Comparison of ENCODE assay signal across 1 cellular context in genomic region chr16:74999683-75000480, GRCh38.
TF ChIP-seq lines count a peak whose summit lies in the region.

No MANE protein-coding gene starts in this region.

TF ChIP-seq in HepG2, 621 proteins besides CTCF, POLR2A, EP300 and RAD21 (continued from another document and continues in another):
- TF ChIP-seq ZNF407 (CRISPR knock-in tag; IDR thresholded peaks at IDR 0.05; ENCODE audit: not compliant biosample characterization), result no peak
- TF ChIP-seq, protein P1, sequence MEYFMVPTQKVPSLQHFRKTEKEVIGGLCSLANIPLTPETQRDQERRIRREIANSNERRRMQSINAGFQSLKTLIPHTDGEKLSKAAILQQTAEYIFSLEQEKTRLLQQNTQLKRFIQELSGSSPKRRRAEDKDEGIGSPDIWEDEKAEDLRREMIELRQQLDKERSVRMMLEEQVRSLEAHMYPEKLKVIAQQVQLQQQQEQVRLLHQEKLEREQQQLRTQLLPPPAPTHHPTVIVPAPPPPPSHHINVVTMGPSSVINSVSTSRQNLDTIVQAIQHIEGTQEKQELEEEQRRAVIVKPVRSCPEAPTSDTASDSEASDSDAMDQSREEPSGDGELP (IDR thresholded peaks at IDR 0.05; ENCODE audit: borderline replicate concordance, low read depth), result no peak; the same call in 1 of the 2 replicates
- peak; percentile 42 for TF ChIP-seq THAP11 (CRISPR knock-in tag; IDR thresholded peaks at IDR 0.05)
- TF ChIP-seq KAT8 (CRISPR knock-in tag; IDR thresholded peaks at IDR 0.05), result no peak
- TF ChIP-seq ESRRA (CRISPR knock-in tag; IDR thresholded peaks at IDR 0.05; ENCODE audit: low read depth), result peak; percentile 41; the same call in 1 of the 2 replicates
- TF ChIP-seq, protein P2, sequence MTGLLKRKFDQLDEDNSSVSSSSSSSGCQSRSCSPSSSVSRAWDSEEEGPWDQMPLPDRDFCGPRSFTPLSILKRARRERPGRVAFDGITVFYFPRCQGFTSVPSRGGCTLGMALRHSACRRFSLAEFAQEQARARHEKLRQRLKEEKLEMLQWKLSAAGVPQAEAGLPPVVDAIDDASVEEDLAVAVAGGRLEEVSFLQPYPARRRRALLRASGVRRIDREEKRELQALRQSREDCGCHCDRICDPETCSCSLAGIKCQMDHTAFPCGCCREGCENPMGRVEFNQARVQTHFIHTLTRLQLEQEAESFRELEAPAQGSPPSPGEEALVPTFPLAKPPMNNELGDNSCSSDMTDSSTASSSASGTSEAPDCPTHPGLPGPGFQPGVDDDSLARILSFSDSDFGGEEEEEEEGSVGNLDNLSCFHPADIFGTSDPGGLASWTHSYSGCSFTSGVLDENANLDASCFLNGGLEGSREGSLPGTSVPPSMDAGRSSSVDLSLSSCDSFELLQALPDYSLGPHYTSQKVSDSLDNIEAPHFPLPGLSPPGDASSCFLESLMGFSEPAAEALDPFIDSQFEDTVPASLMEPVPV (CRISPR knock-in tag; IDR thresholded peaks at IDR 0.05), result 0 out of 2 replicates have a peak, but pooled peaks have one; percentile 33
- no peak for TF ChIP-seq SMARCE1 (IDR thresholded peaks at IDR 0.05; ENCODE audit: borderline replicate concordance)
- no peak for TF ChIP-seq ZNF577 (CRISPR knock-in tag; IDR thresholded peaks at IDR 0.05; ENCODE audit: borderline replicate concordance, low read depth)
- TF ChIP-seq, protein P3, sequence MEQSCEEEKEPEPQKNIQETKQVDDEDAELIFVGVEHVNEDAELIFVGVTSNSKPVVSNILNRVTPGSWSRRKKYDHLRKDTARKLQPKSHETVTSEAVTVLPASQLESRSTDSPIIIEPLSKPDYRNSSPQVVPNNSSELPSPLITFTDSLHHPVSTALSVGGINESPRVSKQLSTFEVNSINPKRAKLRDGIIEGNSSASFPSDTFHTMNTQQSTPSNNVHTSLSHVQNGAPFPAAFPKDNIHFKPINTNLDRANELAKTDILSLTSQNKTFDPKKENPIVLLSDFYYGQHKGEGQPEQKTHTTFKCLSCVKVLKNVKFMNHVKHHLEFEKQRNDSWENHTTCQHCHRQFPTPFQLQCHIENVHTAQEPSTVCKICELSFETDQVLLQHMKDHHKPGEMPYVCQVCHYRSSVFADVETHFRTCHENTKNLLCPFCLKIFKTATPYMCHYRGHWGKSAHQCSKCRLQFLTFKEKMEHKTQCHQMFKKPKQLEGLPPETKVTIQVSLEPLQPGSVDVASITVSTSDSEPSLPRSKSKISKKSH (CRISPR knock-in tag; IDR thresholded peaks at IDR 0.05; ENCODE audit: borderline replicate concordance), result 0 out of 2 replicates have a peak, but pooled peaks have one; percentile 23
- no peak for TF ChIP-seq SUZ12 (IDR thresholded peaks at IDR 0.05; ENCODE audit: low read depth, low read length)
- TF ChIP-seq HOXA5 (CRISPR knock-in tag; IDR thresholded peaks at IDR 0.05), result no peak
- no peak for TF ChIP-seq GLMP (CRISPR knock-in tag; IDR thresholded peaks at IDR 0.05; ENCODE audit: borderline replicate concordance)
- TF ChIP-seq NR2F1 (CRISPR knock-in tag; IDR thresholded peaks at IDR 0.05), result 0 out of 4 replicates have a peak, but pooled peaks of 1 of the 2 experiments have one; percentile 14
- no peak for TF ChIP-seq TEAD2 (CRISPR knock-in tag; IDR thresholded peaks at IDR 0.05)
- TF ChIP-seq FOXK2 (IDR thresholded peaks at IDR 0.05), result no peak
- TF ChIP-seq RBFOX2 (IDR thresholded peaks at IDR 0.05; ENCODE audit: low read depth, low read length), result peak; percentile 81
- TF ChIP-seq AGO1 (IDR thresholded peaks at IDR 0.05; ENCODE audit: low read depth, low read length, poor library complexity, severe bottlenecking), result no peak
- peak; percentile 31; the same call in 1 of the 2 replicates for TF ChIP-seq ZKSCAN8 (CRISPR knock-in tag; IDR thresholded peaks at IDR 0.05; ENCODE audit: borderline replicate concordance)
- TF ChIP-seq, protein P4, sequence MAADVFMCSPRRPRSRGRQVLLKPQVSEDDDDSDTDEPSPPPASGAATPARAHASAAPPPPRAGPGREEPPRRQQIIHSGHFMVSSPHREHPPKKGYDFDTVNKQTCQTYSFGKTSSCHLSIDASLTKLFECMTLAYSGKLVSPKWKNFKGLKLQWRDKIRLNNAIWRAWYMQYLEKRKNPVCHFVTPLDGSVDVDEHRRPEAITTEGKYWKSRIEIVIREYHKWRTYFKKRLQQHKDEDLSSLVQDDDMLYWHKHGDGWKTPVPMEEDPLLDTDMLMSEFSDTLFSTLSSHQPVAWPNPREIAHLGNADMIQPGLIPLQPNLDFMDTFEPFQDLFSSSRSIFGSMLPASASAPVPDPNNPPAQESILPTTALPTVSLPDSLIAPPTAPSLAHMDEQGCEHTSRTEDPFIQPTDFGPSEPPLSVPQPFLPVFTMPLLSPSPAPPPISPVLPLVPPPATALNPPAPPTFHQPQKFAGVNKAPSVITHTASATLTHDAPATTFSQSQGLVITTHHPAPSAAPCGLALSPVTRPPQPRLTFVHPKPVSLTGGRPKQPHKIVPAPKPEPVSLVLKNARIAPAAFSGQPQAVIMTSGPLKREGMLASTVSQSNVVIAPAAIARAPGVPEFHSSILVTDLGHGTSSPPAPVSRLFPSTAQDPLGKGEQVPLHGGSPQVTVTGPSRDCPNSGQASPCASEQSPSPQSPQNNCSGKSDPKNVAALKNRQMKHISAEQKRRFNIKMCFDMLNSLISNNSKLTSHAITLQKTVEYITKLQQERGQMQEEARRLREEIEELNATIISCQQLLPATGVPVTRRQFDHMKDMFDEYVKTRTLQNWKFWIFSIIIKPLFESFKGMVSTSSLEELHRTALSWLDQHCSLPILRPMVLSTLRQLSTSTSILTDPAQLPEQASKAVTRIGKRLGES (CRISPR knock-in tag; IDR thresholded peaks at IDR 0.05; ENCODE audit: borderline replicate concordance), result no peak
- TF ChIP-seq NFYC (CRISPR knock-in tag; IDR thresholded peaks at IDR 0.05), result no peak
- no peak for TF ChIP-seq ZBTB1 (CRISPR knock-in tag; IDR thresholded peaks at IDR 0.05; ENCODE audit: borderline replicate concordance)
- no peak for TF ChIP-seq ARNT (IDR thresholded peaks at IDR 0.05)
- no peak for TF ChIP-seq PRMT3 (CRISPR knock-in tag; IDR thresholded peaks at IDR 0.05; ENCODE audit: borderline replicate concordance, low read depth)
- TF ChIP-seq SAP130 (CRISPR knock-in tag; IDR thresholded peaks at IDR 0.05; ENCODE audit: low read depth), result peak; percentile 65
- TF ChIP-seq MAX (IDR thresholded peaks at IDR 0.05), result no peak; the same call in none of the 2 replicates
- TF ChIP-seq ZNF549 (CRISPR knock-in tag; IDR thresholded peaks at IDR 0.05), result no peak
- TF ChIP-seq SKIL (CRISPR knock-in tag; IDR thresholded peaks at IDR 0.05; ENCODE audit: borderline replicate concordance), result no peak
- peak; percentile 20; the same call in 1 of the 2 replicates for TF ChIP-seq ZNF354B (CRISPR knock-in tag; IDR thresholded peaks at IDR 0.05)
- TF ChIP-seq ATRX (CRISPR knock-in tag; IDR thresholded peaks at IDR 0.05; ENCODE audit: borderline replicate concordance), result no peak
- TF ChIP-seq ATF7-NPFF (CRISPR knock-in tag; IDR thresholded peaks at IDR 0.05; ENCODE audit: low read depth), result no peak
- no peak for TF ChIP-seq ZNF713 (CRISPR knock-in tag; IDR thresholded peaks at IDR 0.05)
- TF ChIP-seq CBX5 (CRISPR knock-in tag; IDR thresholded peaks at IDR 0.05; ENCODE audit: borderline replicate concordance), result no peak
- TF ChIP-seq TEF (CRISPR knock-in tag; IDR thresholded peaks at IDR 0.05), result no peak
- TF ChIP-seq, protein P5, sequence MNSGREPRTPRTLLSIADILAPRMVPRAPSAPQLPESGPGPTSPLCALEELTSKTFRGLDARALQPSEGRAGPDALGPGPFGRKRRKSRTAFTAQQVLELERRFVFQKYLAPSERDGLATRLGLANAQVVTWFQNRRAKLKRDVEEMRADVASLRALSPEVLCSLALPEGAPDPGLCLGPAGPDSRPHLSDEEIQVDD (CRISPR knock-in tag; IDR thresholded peaks at IDR 0.05; ENCODE audit: borderline replicate concordance), result peak; percentile 12; the same call in 1 of the 2 replicates
- no peak for TF ChIP-seq ZNF468 (CRISPR knock-in tag; IDR thresholded peaks at IDR 0.05)
